ENCODE assay signal across 14 cellular contexts in genomic region chr7:108875139-108875538, GRCh38.
A peak's percentile ranks its signal among the peaks of the same experiment; 100 is the strongest.
DNase-seq lines count a peak whose midpoint lies in the region; ATAC-seq and TF ChIP-seq lines count a peak whose summit lies in the region.
"Had no signal": no experiment of that assay in that cellular context is flagged by ENCODE, and none has a peak within 500 bp of the region (broad histone marks: within the 10 kb centered on the region; RNA-seq: fewer than 3 reads in every experiment).

No MANE protein-coding gene starts in this region.

- no peak overlapping the region for H3K4me2 ChIP-seq in neuronal stem cell (ENCODE audit: insufficient read depth, low read length, poor library complexity, severe bottlenecking)
- H3K4me2 ChIP-seq: BLaER1 treated with 17β-estradiol and CSF1 and Interleukin-3, amounts not matched to agents 10 nM and 100 nM had no signal

- H3K18ac ChIP-seq in neuronal stem cell (ENCODE audit: low read length): no peak overlapping the region

- no peak overlapping the region for H3K14ac ChIP-seq in neuronal stem cell (ENCODE audit: low read length)

- H3K4ac ChIP-seq in neuronal stem cell (ENCODE audit: low read length): no peak overlapping the region

- H3K4me1 Mint-ChIP-seq in activated CD4-positive, alpha-beta T cell treated with anti-CD3 and anti-CD28 coated beads, Interleukin-2, amount 10 ng/mL, durations not matched to agents 7 days and 5 days: no peaks in the 10 kb centered on the region
- H3K4me1 Mint-ChIP-seq in neural crest cell: no peaks in the 10 kb centered on the region

- no peak overlapping the region for H4K91ac ChIP-seq in neuronal stem cell (ENCODE audit: low read depth, low read length, poor library complexity)

- H3K4me3 ChIP-seq in WERI-Rb-1 (ENCODE audit: low read depth, low read length) (no peak overlapping the region), gastrocnemius medialis (no peak overlapping the region), neuronal stem cell (ENCODE audit: low read length in 2 of 2) (peak overlapping the region in 1 of 2 donors; percentile 2)
- H3K4me3 ChIP-seq in effector memory CD4-positive, alpha-beta T cell (ENCODE audit: insufficient read depth, low read depth, low read length, poor library complexity, severe bottlenecking): no peak overlapping the region
- H3K4me3 ChIP-seq: BLaER1 treated with 17β-estradiol and CSF1 and Interleukin-3, amounts not matched to agents 10 nM and 100 nM; left lung; skin epidermis had no signal

- POLR2A ChIA-PET in activated CD4-positive, alpha-beta T cell treated with anti-CD3 and anti-CD28 coated beads, Interleukin-2, amount 10 ng/mL, durations not matched to agents 7 days and 5 days (lab: Charles Lee): no interaction called here

- H3K9ac ChIP-seq in neuronal stem cell (ENCODE audit: low read depth, low read length, poor library complexity): no peak overlapping the region
- H3K9ac ChIP-seq: BLaER1 treated with 17β-estradiol and CSF1 and Interleukin-3, amounts not matched to agents 10 nM and 100 nM had no signal

- H3K9me3 ChIP-seq in WERI-Rb-1 (ENCODE audit: severe bottlenecking) (peaks cover 10% of the 10 kb centered on the region), gastrocnemius medialis (no peaks in the 10 kb centered on the region), neuronal stem cell (replicated peaks in 1 of 2; ENCODE audit: control insufficient read depth in 2 of 2, insufficient read depth in 1 of 2, low read depth in 1 of 2, low read length in 2 of 2) (peaks cover 5 to 6% of the 10 kb centered on the region in 2 donors)
- peaks cover 3% of the 10 kb centered on the region for H3K9me3 ChIP-seq in effector memory CD4-positive, alpha-beta T cell (ENCODE audit: control insufficient read depth, low read length)

- H3K27me3 Mint-ChIP-seq in activated CD4-positive, alpha-beta T cell treated with anti-CD3 and anti-CD28 coated beads, Interleukin-2, amount 10 ng/mL, durations not matched to agents 7 days and 5 days: no peaks in the 10 kb centered on the region
- H3K27me3 Mint-ChIP-seq in neural crest cell (ENCODE audit: low read depth): no peaks in the 10 kb centered on the region

- in situ Hi-C loops in gastrocnemius medialis (cut with MboI; ENCODE audit: low sequenced_read_pairs in 4 of 4): no loop called here

- H2AFZ ChIP-seq in neuronal stem cell (ENCODE audit: low read length): no peak overlapping the region

- TF ChIP-seq CTCF in WERI-Rb-1 (IDR thresholded peaks at IDR 0.05; ENCODE audit: low read depth, low read length) (0 out of 2 replicates have a peak, but pooled peaks have one; percentile 17), neural crest cell (conservative IDR thresholded peaks at IDR 0.05) (peak; percentile 43), gastrocnemius medialis (IDR thresholded peaks at IDR 0.05 in 4 of 5, conservative IDR thresholded peaks at IDR 0.05 in 1 of 5) (no peak)

- CTCF ChIA-PET in activated CD4-positive, alpha-beta T cell treated with anti-CD3 and anti-CD28 coated beads, Interleukin-2, amount 10 ng/mL, durations not matched to agents 7 days and 5 days (lab: Charles Lee): no interaction called here

- no peak overlapping the region for H2AK5ac ChIP-seq in neuronal stem cell (ENCODE audit: low read depth, low read length)

- no peaks in the 10 kb centered on the region for H3K9me3 Mint-ChIP-seq in activated CD4-positive, alpha-beta T cell treated with anti-CD3 and anti-CD28 coated beads, Interleukin-2, amount 10 ng/mL, durations not matched to agents 7 days and 5 days
- H3K9me3 Mint-ChIP-seq in neural crest cell: peaks cover 10% of the 10 kb centered on the region

- WGBS in neuronal stem cell (ENCODE audit: extremely low coverage in 2 of 2, insufficient read length in 2 of 2, insufficient replicate concordance in 1 of 2), 2 donors: no CpG with 5 or more reads among the region's 4 CpGs

- H2BK120ac ChIP-seq in neuronal stem cell (ENCODE audit: low read depth, low read length): no peak overlapping the region

- no peak overlapping the region for H2BK15ac ChIP-seq in neuronal stem cell (ENCODE audit: low read length)

- H3K27ac ChIP-seq in WERI-Rb-1: no peak overlapping the region
- no peak overlapping the region for H3K27ac ChIP-seq in effector memory CD4-positive, alpha-beta T cell (ENCODE audit: insufficient read depth, low read length, poor library complexity, severe bottlenecking)
- H3K27ac ChIP-seq in gastrocnemius medialis: no peak overlapping the region
- H3K27ac ChIP-seq in neuronal stem cell (replicated peaks; ENCODE audit: low read length): no peak overlapping the region
- H3K27ac ChIP-seq: BLaER1 treated with 17β-estradiol and CSF1 and Interleukin-3, amounts not matched to agents 10 nM and 100 nM; left lung; skin epidermis had no signal

- no peak overlapping the region for H4K8ac ChIP-seq in neuronal stem cell (ENCODE audit: low read depth, low read length)

- H3K27me3 ChIP-seq in WERI-Rb-1 (ENCODE audit: insufficient read depth, low read depth, severe bottlenecking): no peaks in the 10 kb centered on the region
- no peaks in the 10 kb centered on the region for H3K27me3 ChIP-seq in effector memory CD4-positive, alpha-beta T cell (replicated peaks; ENCODE audit: control insufficient read depth, insufficient read depth, low read length, poor library complexity, severe bottlenecking)
- no peaks in the 10 kb centered on the region for H3K27me3 ChIP-seq in gastrocnemius medialis
- H3K27me3 ChIP-seq in neuronal stem cell (ENCODE audit: control insufficient read depth in 3 of 3, insufficient read depth in 3 of 3, low read depth in 1 of 3, low read length in 3 of 3): no peaks in the 10 kb centered on the region
- H3K27me3 ChIP-seq: BLaER1 treated with 17β-estradiol and CSF1 and Interleukin-3, amounts not matched to agents 10 nM and 100 nM; left lung had no signal

- intact Hi-C loops in gastrocnemius medialis (cut with DNase I; ENCODE audit: low total_unique reads): no loop called here

- DNase-seq in activated CD4-positive, alpha-beta T cell treated with anti-CD3 and anti-CD28 coated beads, Interleukin-2, amount 50 U/mL, for 48 hours: peak; percentile 17 to 32
- no peak for DNase-seq in activated CD4-positive, alpha-beta T cell treated with anti-CD3 and anti-CD28 coated beads, Interleukin-2, amount 10 ng/mL, durations not matched to agents 7 days and 5 days
- no peak for DNase-seq in WERI-Rb-1
- peak; percentile 13 for DNase-seq in neural crest cell (ENCODE audit: low read depth, low spot score)
- no peak for DNase-seq in effector memory CD4-positive, alpha-beta T cell
- no peak for DNase-seq in gastrocnemius medialis
- DNase-seq in neuronal stem cell (ENCODE audit: low spot score): no peak
- DNase-seq: activated CD4-positive, alpha-beta T cell treated with anti-CD3 and anti-CD28 coated beads for 4 hours; cortex of kidney; left lung; substantia nigra had no signal

- no peak overlapping the region for H2BK12ac ChIP-seq in neuronal stem cell (ENCODE audit: low read length)

- no peak overlapping the region for H3K23ac ChIP-seq in neuronal stem cell (ENCODE audit: low read depth, low read length, poor library complexity)

- ATAC-seq in HG02884 (IDR thresholded peaks at IDR 0.05; ENCODE audit: unreplicated experiment): peak; percentile 70
- ATAC-seq in gastrocnemius medialis: no peak
- ATAC-seq: left lung had no signal

- H2BK5ac ChIP-seq in neuronal stem cell (ENCODE audit: low read length): no peak overlapping the region

- no peak overlapping the region for H3K4me3 Mint-ChIP-seq in activated CD4-positive, alpha-beta T cell treated with anti-CD3 and anti-CD28 coated beads, Interleukin-2, amount 10 ng/mL, durations not matched to agents 7 days and 5 days
- no peak overlapping the region for H3K4me3 Mint-ChIP-seq in neural crest cell

- TF ChIP-seq POLR2A in gastrocnemius medialis (IDR thresholded peaks at IDR 0.05): no peak

- H3K79me1 ChIP-seq in neuronal stem cell (ENCODE audit: low read depth, low read length): no peaks in the 10 kb centered on the region

- H3K36me3 ChIP-seq in WERI-Rb-1 (no peaks in the 10 kb centered on the region), gastrocnemius medialis (no peaks in the 10 kb centered on the region), neuronal stem cell (replicated peaks in 1 of 2; ENCODE audit: control insufficient read depth in 2 of 2, insufficient read depth in 2 of 2, low read length in 2 of 2) (no peaks in the 10 kb centered on the region)
- H3K36me3 ChIP-seq in effector memory CD4-positive, alpha-beta T cell (ENCODE audit: control insufficient read depth, insufficient read depth, low read length): no peaks in the 10 kb centered on the region
- H3K36me3 ChIP-seq: BLaER1 treated with 17β-estradiol and CSF1 and Interleukin-3, amounts not matched to agents 10 nM and 100 nM; left lung had no signal

- no peaks in the 10 kb centered on the region for H3K4me1 ChIP-seq in effector memory CD4-positive, alpha-beta T cell (ENCODE audit: control insufficient read depth, insufficient read depth, low read length, poor library complexity, severe bottlenecking)
- no peaks in the 10 kb centered on the region for H3K4me1 ChIP-seq in gastrocnemius medialis
- no peaks in the 10 kb centered on the region for H3K4me1 ChIP-seq in neuronal stem cell (ENCODE audit: control insufficient read depth in 2 of 2, insufficient read depth in 1 of 2, low read depth in 1 of 2, low read length in 2 of 2)
- H3K4me1 ChIP-seq: left lung had no signal

- H3K36me3 Mint-ChIP-seq in activated CD4-positive, alpha-beta T cell treated with anti-CD3 and anti-CD28 coated beads, Interleukin-2, amount 10 ng/mL, durations not matched to agents 7 days and 5 days (ENCODE audit: low read depth): no peaks in the 10 kb centered on the region
- no peaks in the 10 kb centered on the region for H3K36me3 Mint-ChIP-seq in neural crest cell (ENCODE audit: low read depth)

- no peak overlapping the region for H3K27ac Mint-ChIP-seq in activated CD4-positive, alpha-beta T cell treated with anti-CD3 and anti-CD28 coated beads, Interleukin-2, amount 10 ng/mL, durations not matched to agents 7 days and 5 days
- no peak overlapping the region for H3K27ac Mint-ChIP-seq in neural crest cell (ENCODE audit: unreplicated experiment)

Comparison
In these comparisons a context has a peak if more than half of its experiments do, and no peak if none do; other contexts are left out.
1. DNase-seq: peak in activated CD4-positive, alpha-beta T cell treated with anti-CD3 and anti-CD28 coated beads, Interleukin-2, amount 50 U/mL, for 48 hours (2 of 2) and neural crest cell (single experiment); none in activated CD4-positive, alpha-beta T cell treated with anti-CD3 and anti-CD28 coated beads, Interleukin-2, amount 10 ng/mL, durations not matched to agents 7 days and 5 days (single experiment), WERI-Rb-1 (single experiment), effector memory CD4-positive, alpha-beta T cell (0 of 3), gastrocnemius medialis (0 of 2) and neuronal stem cell (single experiment).
2. CTCF ChIP-seq: peak in WERI-Rb-1 (single experiment) and neural crest cell (single experiment); none in gastrocnemius medialis (0 of 5).